Comparison of ENCODE assay signal across 6 cellular contexts in genomic region chr5:141681295-141681694, GRCh38. TPM values are rescaled to one million over a fixed set of nuclear protein-coding genes. Genes with fewer than 3 reads are reported as not detected.
DNase-seq lines count a peak whose midpoint lies in the region; ATAC-seq and TF ChIP-seq lines count a peak whose summit lies in the region.

No MANE protein-coding gene starts in this region.

- H3K4me3 ChIP-seq in ACC112 (ENCODE audit: low read depth, low read length) (peak overlapping the region; percentile 71), WI38 (ENCODE audit: low read depth, low read length) (peak overlapping the region; percentile 49), kidney epithelial cell (ENCODE audit: low read depth, low read length) (peak overlapping the region; percentile 42)

- no peaks in the 10 kb centered on the region for H3K27me3 ChIP-seq in ACC112 (ENCODE audit: insufficient read depth, low read length)
- H3K27me3 ChIP-seq in kidney epithelial cell (ENCODE audit: control insufficient read depth, insufficient read depth, low read length), result no peaks in the 10 kb centered on the region

- ATAC-seq in GM18517 (IDR thresholded peaks at IDR 0.05; ENCODE audit: unreplicated experiment), result no peak

- H3K27ac ChIP-seq in ACC112 (ENCODE audit: low read depth, low read length), result peak overlapping the region; percentile 88

- peaks cover 20% of the 10 kb centered on the region for H3K79me2 ChIP-seq in ACC112 (ENCODE audit: control insufficient read depth, insufficient read depth, low read length, unreplicated experiment)

- peaks cover 26% of the 10 kb centered on the region for H3K4me1 ChIP-seq in ACC112 (ENCODE audit: control insufficient read depth, insufficient read depth, low read length, unreplicated experiment)

- H2AFZ ChIP-seq in ACC112 (ENCODE audit: low read length, unreplicated experiment), result peak overlapping the region; percentile 4

- TF ChIP-seq CTCF in WI38 (IDR thresholded peaks at IDR 0.05; ENCODE audit: low read depth, low read length), result no peak
- no peak for TF ChIP-seq CTCF in kidney epithelial cell (IDR thresholded peaks at IDR 0.05; ENCODE audit: insufficient read depth, low read length, poor library complexity, severe bottlenecking)

- H3K36me3 ChIP-seq in ACC112 (ENCODE audit: insufficient read depth, low read length), result no peaks in the 10 kb centered on the region
- H3K36me3 ChIP-seq in kidney epithelial cell (ENCODE audit: control insufficient read depth, insufficient read depth, low read length), result no peaks in the 10 kb centered on the region

- DNase-seq in kidney epithelial cell (ENCODE audit: low read depth) (no peak), NCI-H345 (lab: John Stamatoyannopoulos, UW) (no peak)
- no peak for DNase-seq in stimulated activated CD4-positive, alpha-beta T cell treated with anti-CD3 and anti-CD28 coated beads, Interleukin-4, amount 100 ng/mL, for 24 hours

RNA-seq across cellular contexts. Expression of gene ARAP3, which starts 0.7 kb away (rescaled TPM):
- 9.2 and 10.8 TPM in 2 replicates for total RNA-seq in kidney epithelial cell

RNA-seq across cellular contexts. Expression of gene FCHSD1, which starts 30.1 kb away (rescaled TPM):
- 18.1 and 38.5 TPM in 2 replicates for total RNA-seq in kidney epithelial cell

RNA-seq across cellular contexts. Expression of gene RELL2, which starts 44.5 kb away (rescaled TPM):
- 7.8 and 12.6 TPM in 2 replicates for total RNA-seq in kidney epithelial cell

RNA-seq across cellular contexts. Expression of gene HDAC3, which starts 44.6 kb away (rescaled TPM):
- 39.7 and 54.2 TPM in 2 replicates for total RNA-seq in kidney epithelial cell
